ENCODE assay signal across 9 cellular contexts in genomic region chr1:55021965-55022546, GRCh38. TPM values are rescaled to one million over a fixed set of nuclear protein-coding genes. Genes with fewer than 3 reads are reported as not detected.
DNase-seq lines count a peak whose midpoint lies in the region; ATAC-seq and TF ChIP-seq lines count a peak whose summit lies in the region.
"Had no signal": no experiment of that assay in that cellular context is flagged by ENCODE, and none has a peak within 500 bp of the region (broad histone marks: within the 10 kb centered on the region; RNA-seq: fewer than 3 reads in every experiment).

No MANE protein-coding gene starts in this region.

- no peaks in the 10 kb centered on the region for H3K36me3 ChIP-seq in CD8-positive, alpha-beta T cell (ENCODE audit: insufficient read depth, low read length)
- H3K36me3 ChIP-seq in Karpas-422 (ENCODE audit: insufficient read depth, low read length) (no peaks in the 10 kb centered on the region), neuronal stem cell (replicated peaks in 1 of 2; ENCODE audit: control insufficient read depth in 2 of 2, insufficient read depth in 2 of 2, low read length in 2 of 2) (no peaks in the 10 kb centered on the region)

- H3K4me3 Mint-ChIP-seq in CD8-positive, alpha-beta T cell: no peak overlapping the region
- no peak overlapping the region for H3K4me3 Mint-ChIP-seq in activated T-helper 1 cell treated with anti-CD3 and anti-CD28 coated beads, Interleukin-12 subunit alpha, Interleukin-12 subunit beta, Interleukin-2, Interleukin-4 antibody, amounts not matched to agents 30 ng/mL and 10 ng/mL and 1 ng/mL, durations not matched to agents 14 hours and 24 hours and 36 hours

- CTCF ChIA-PET in CD8-positive, alpha-beta T cell (lab: Charles Lee): interaction anchor here (0.5 to 2.9 kb wide), 8 partner anchors 11 to 81 kb away, joined by 3 to 16 read pairs (median 3); no protein-coding TSS in a partner anchor

- H3K9ac ChIP-seq in Karpas-422 (ENCODE audit: low read length): no peak overlapping the region
- peak overlapping the region; percentile 32 for H3K9ac ChIP-seq in neuronal stem cell (ENCODE audit: low read depth, low read length, poor library complexity)

- peak; percentile 61 for TF ChIP-seq CTCF in CD8-positive, alpha-beta T cell (IDR thresholded peaks at IDR 0.05)

- no peaks in the 10 kb centered on the region for H3K9me2 ChIP-seq in Karpas-422 (replicated peaks; ENCODE audit: insufficient read depth, low read length)

- H2AK5ac ChIP-seq in neuronal stem cell (ENCODE audit: low read depth, low read length): peak overlapping the region; percentile 83

- H3K4ac ChIP-seq in neuronal stem cell (ENCODE audit: low read length): no peak overlapping the region

- H3K27me3 ChIP-seq in CD8-positive, alpha-beta T cell (ENCODE audit: insufficient read depth, low read length): no peaks in the 10 kb centered on the region
- H3K27me3 ChIP-seq in Karpas-422 (ENCODE audit: low read length) (no peaks in the 10 kb centered on the region), neuronal stem cell (ENCODE audit: control insufficient read depth in 3 of 3, insufficient read depth in 3 of 3, low read depth in 1 of 3, low read length in 3 of 3) (no peaks in the 10 kb centered on the region)

- H3K4me1 Mint-ChIP-seq in CD8-positive, alpha-beta T cell (ENCODE audit: low read depth): no peaks in the 10 kb centered on the region
- peaks cover 5% of the 10 kb centered on the region for H3K4me1 Mint-ChIP-seq in activated T-helper 1 cell treated with anti-CD3 and anti-CD28 coated beads, Interleukin-12 subunit alpha, Interleukin-12 subunit beta, Interleukin-2, Interleukin-4 antibody, amounts not matched to agents 30 ng/mL and 10 ng/mL and 1 ng/mL, durations not matched to agents 14 hours and 24 hours and 36 hours (ENCODE audit: low read depth)

- H3K23ac ChIP-seq in neuronal stem cell (ENCODE audit: low read depth, low read length, poor library complexity): peak overlapping the region; percentile 2

- no peak overlapping the region for H3K27ac Mint-ChIP-seq in CD8-positive, alpha-beta T cell
- no peak overlapping the region for H3K27ac Mint-ChIP-seq in activated T-helper 1 cell treated with anti-CD3 and anti-CD28 coated beads, Interleukin-12 subunit alpha, Interleukin-12 subunit beta, Interleukin-2, Interleukin-4 antibody, amounts not matched to agents 30 ng/mL and 10 ng/mL and 1 ng/mL, durations not matched to agents 14 hours and 24 hours and 36 hours

- peak; percentile 68 for ATAC-seq in CD8-positive, alpha-beta T cell
- ATAC-seq in GM21390 (IDR thresholded peaks at IDR 0.05; ENCODE audit: unreplicated experiment): peak; percentile 74

- no peak overlapping the region for H3K27ac ChIP-seq in CD8-positive, alpha-beta T cell (ENCODE audit: low read depth, low read length)
- H3K27ac ChIP-seq in Karpas-422 (ENCODE audit: low read length) (no peak overlapping the region), neuronal stem cell (replicated peaks; ENCODE audit: low read length) (no peak overlapping the region), substantia nigra (ENCODE audit: low read depth, low read length, poor library complexity, severe bottlenecking) (no peak overlapping the region)

- POLR2A ChIA-PET in CD8-positive, alpha-beta T cell (lab: Charles Lee): no interaction called here

- H3K9me3 Mint-ChIP-seq in CD8-positive, alpha-beta T cell: no peaks in the 10 kb centered on the region
- no peaks in the 10 kb centered on the region for H3K9me3 Mint-ChIP-seq in activated T-helper 1 cell treated with anti-CD3 and anti-CD28 coated beads, Interleukin-12 subunit alpha, Interleukin-12 subunit beta, Interleukin-2, Interleukin-4 antibody, amounts not matched to agents 30 ng/mL and 10 ng/mL and 1 ng/mL, durations not matched to agents 14 hours and 24 hours and 36 hours

- H2BK120ac ChIP-seq in neuronal stem cell (ENCODE audit: low read depth, low read length): no peak overlapping the region

- peak overlapping the region; percentile 96 for H2BK15ac ChIP-seq in neuronal stem cell (ENCODE audit: low read length)

- peak overlapping the region; percentile 78 for H4K8ac ChIP-seq in neuronal stem cell (ENCODE audit: low read depth, low read length)

- no peak overlapping the region for H2BK5ac ChIP-seq in neuronal stem cell (ENCODE audit: low read length)

- peaks cover 12% of the 10 kb centered on the region for H3K27me3 Mint-ChIP-seq in CD8-positive, alpha-beta T cell (ENCODE audit: low read depth)
- H3K27me3 Mint-ChIP-seq in activated T-helper 1 cell treated with anti-CD3 and anti-CD28 coated beads, Interleukin-12 subunit alpha, Interleukin-12 subunit beta, Interleukin-2, Interleukin-4 antibody, amounts not matched to agents 30 ng/mL and 10 ng/mL and 1 ng/mL, durations not matched to agents 14 hours and 24 hours and 36 hours (ENCODE audit: insufficient read depth): peaks cover 2% of the 10 kb centered on the region

- H3K79me2 ChIP-seq in Karpas-422 (ENCODE audit: low read length): no peaks in the 10 kb centered on the region

- no peaks in the 10 kb centered on the region for H3K79me1 ChIP-seq in neuronal stem cell (ENCODE audit: low read depth, low read length)

- H4K91ac ChIP-seq in neuronal stem cell (ENCODE audit: low read depth, low read length, poor library complexity): no peak overlapping the region

- no peak overlapping the region for H3K4me2 ChIP-seq in Karpas-422 (ENCODE audit: low read depth, low read length, poor library complexity, severe bottlenecking)
- no peak overlapping the region for H3K4me2 ChIP-seq in neuronal stem cell (ENCODE audit: insufficient read depth, low read length, poor library complexity, severe bottlenecking)

- H2BK12ac ChIP-seq in neuronal stem cell (ENCODE audit: low read length): no peak overlapping the region

- intact Hi-C loops in CD8-positive, alpha-beta T cell (cut with DNase I, micrococcal nuclease): loop anchor here in 1 of 2 experiments (2.0 kb wide), 1 partner anchor 71 kb away; no protein-coding TSS in a partner anchor
- intact Hi-C loops in activated T-helper 1 cell treated with anti-CD3 and anti-CD28 coated beads, Interleukin-12 subunit alpha, Interleukin-12 subunit beta, Interleukin-2, Interleukin-4 antibody, amounts not matched to agents 30 ng/mL and 10 ng/mL and 1 ng/mL, durations not matched to agents 14 hours and 24 hours and 36 hours (cut with micrococcal nuclease): loop anchor here (1.0 to 2.0 kb wide), 3 partner anchors 27 to 77 kb away; no protein-coding TSS in a partner anchor

- H3K36me3 Mint-ChIP-seq in CD8-positive, alpha-beta T cell: no peaks in the 10 kb centered on the region
- H3K36me3 Mint-ChIP-seq in activated T-helper 1 cell treated with anti-CD3 and anti-CD28 coated beads, Interleukin-12 subunit alpha, Interleukin-12 subunit beta, Interleukin-2, Interleukin-4 antibody, amounts not matched to agents 30 ng/mL and 10 ng/mL and 1 ng/mL, durations not matched to agents 14 hours and 24 hours and 36 hours (ENCODE audit: low read depth): no peaks in the 10 kb centered on the region

- no peaks in the 10 kb centered on the region for H3K9me3 ChIP-seq in CD8-positive, alpha-beta T cell (ENCODE audit: low read length)
- H3K9me3 ChIP-seq in Karpas-422 (ENCODE audit: low read length): no peaks in the 10 kb centered on the region
- no peaks in the 10 kb centered on the region for H3K9me3 ChIP-seq in neuronal stem cell (replicated peaks in 1 of 2; ENCODE audit: control insufficient read depth in 2 of 2, insufficient read depth in 1 of 2, low read depth in 1 of 2, low read length in 2 of 2)

- H3K14ac ChIP-seq in neuronal stem cell (ENCODE audit: low read length): peak overlapping the region; percentile 82

- H3K4me1 ChIP-seq in CD8-positive, alpha-beta T cell (ENCODE audit: insufficient read depth, low read length): no peaks in the 10 kb centered on the region
- H3K4me1 ChIP-seq in Karpas-422 (ENCODE audit: low read length) (no peaks in the 10 kb centered on the region), neuronal stem cell (ENCODE audit: control insufficient read depth in 2 of 2, insufficient read depth in 1 of 2, low read depth in 1 of 2, low read length in 2 of 2) (no peaks in the 10 kb centered on the region)

- DNase-seq in CD8-positive, alpha-beta T cell: peak; percentile 25 to 73 (median 48)
- DNase-seq in Karpas-422 (peak; percentile 88), fibroblast of the conjunctiva (ENCODE audit: low read depth) (peak; percentile 76), neuronal stem cell (ENCODE audit: low spot score) (peak; percentile 79), substantia nigra (lab: John Stamatoyannopoulos, UW) (peak in 45 of 49 donors; percentile 9 to 87 (median 54))
- DNase-seq in activated T-helper 1 cell treated with anti-CD3 and anti-CD28 coated beads, Interleukin-12 subunit alpha, Interleukin-12 subunit beta, Interleukin-2, Interleukin-4 antibody, amounts not matched to agents 30 ng/mL and 10 ng/mL and 1 ng/mL, durations not matched to agents 14 hours and 24 hours and 36 hours (ENCODE audit: low spot score): peak; percentile 43

- H2AFZ ChIP-seq in Karpas-422 (ENCODE audit: low read length) (peak overlapping the region; percentile 18; the same call in 1 of the 2 replicates), neuronal stem cell (ENCODE audit: low read length) (peak overlapping the region; percentile 93)

- no CpG with 5 or more reads among the region's 15 CpGs for WGBS in neuronal stem cell (ENCODE audit: extremely low coverage in 2 of 2, insufficient read length in 2 of 2, insufficient replicate concordance in 1 of 2), 2 donors

- no peaks in the 10 kb centered on the region for H4K20me1 ChIP-seq in Karpas-422 (ENCODE audit: insufficient read depth, low read depth, low read length)

- no peak overlapping the region for H3K4me3 ChIP-seq in CD8-positive, alpha-beta T cell (ENCODE audit: low read depth, low read length)
- H3K4me3 ChIP-seq in Karpas-422 (ENCODE audit: low read length) (no peak overlapping the region), neuronal stem cell (ENCODE audit: low read length in 2 of 2) (no peak overlapping the region)

- peak overlapping the region; percentile 74 for H3K18ac ChIP-seq in neuronal stem cell (ENCODE audit: low read length)

RNA-seq across cellular contexts. Expression of gene PCSK9, which starts 17.3 kb away (rescaled TPM):
- total RNA-seq in CD8-positive, alpha-beta T cell: not detected
- not detected in 2 replicates for total RNA-seq in Karpas-422 (2014; rRNA removed; shearing (Covaris generic); ENCODE audit: low replicate concordance)
- polyA plus RNA-seq in PFSK-1 (2012; ENCODE audit: insufficient read length, low read depth): not detected
- not detected in 2 replicates for total RNA-seq in activated T-helper 1 cell treated with anti-CD3 and anti-CD28 coated beads, Interleukin-12 subunit alpha, Interleukin-12 subunit beta, Interleukin-2, Interleukin-4 antibody, amounts not matched to agents 30 ng/mL and 10 ng/mL and 1 ng/mL, durations not matched to agents 14 hours and 24 hours and 36 hours
- polyA plus RNA-seq in neuronal stem cell (2013, experiment 1 of 2): 17.1 TPM
- 16.2 TPM for polyA plus RNA-seq in neuronal stem cell (2013, experiment 2 of 2)

RNA-seq across cellular contexts. Expression of gene BSND, which starts 23.3 kb away (rescaled TPM):
- not detected for total RNA-seq in CD8-positive, alpha-beta T cell
- total RNA-seq in Karpas-422 (2014; rRNA removed; shearing (Covaris generic); ENCODE audit: low replicate concordance): not detected in 2 replicates
- not detected for polyA plus RNA-seq in PFSK-1 (2012; ENCODE audit: insufficient read length, low read depth)
- total RNA-seq in activated T-helper 1 cell treated with anti-CD3 and anti-CD28 coated beads, Interleukin-12 subunit alpha, Interleukin-12 subunit beta, Interleukin-2, Interleukin-4 antibody, amounts not matched to agents 30 ng/mL and 10 ng/mL and 1 ng/mL, durations not matched to agents 14 hours and 24 hours and 36 hours: not detected in 2 replicates
- not detected for polyA plus RNA-seq in neuronal stem cell (2013, experiment 1 of 2)
- 0.01 TPM for polyA plus RNA-seq in neuronal stem cell (2013, experiment 2 of 2)
- total RNA-seq: T-helper 2 cell treated with Interferon-gamma antibody and Interleukin-4, amounts not matched to agents 100 ng/mL and 5 ng/mL, for 36 hours had no signal

RNA-seq across cellular contexts. Expression of gene TMEM61, which starts 41.6 kb away (rescaled TPM):
- not detected for total RNA-seq in CD8-positive, alpha-beta T cell
- total RNA-seq in Karpas-422 (2014; rRNA removed; shearing (Covaris generic); ENCODE audit: low replicate concordance): not detected in 2 replicates
- polyA plus RNA-seq in PFSK-1 (2012; ENCODE audit: insufficient read length, low read depth): not detected
- not detected in 2 replicates for total RNA-seq in activated T-helper 1 cell treated with anti-CD3 and anti-CD28 coated beads, Interleukin-12 subunit alpha, Interleukin-12 subunit beta, Interleukin-2, Interleukin-4 antibody, amounts not matched to agents 30 ng/mL and 10 ng/mL and 1 ng/mL, durations not matched to agents 14 hours and 24 hours and 36 hours
- not detected for polyA plus RNA-seq in neuronal stem cell (2013, experiment 1 of 2)
- 0.04 TPM for polyA plus RNA-seq in neuronal stem cell (2013, experiment 2 of 2)
- total RNA-seq: T-helper 2 cell treated with Interferon-gamma antibody and Interleukin-4, amounts not matched to agents 100 ng/mL and 5 ng/mL, for 36 hours had no signal
